In genomic region chr10:43262043-43262901, GRCh38 we compare ENCODE assay signal across 13 cellular contexts.
A peak's percentile ranks its signal among the peaks of the same experiment; 100 is the strongest.
DNase-seq lines count a peak whose midpoint lies in the region.
"Had no signal": no experiment of that assay in that cellular context is flagged by ENCODE, and none has a peak within 500 bp of the region (broad histone marks: within the 10 kb centered on the region; RNA-seq: fewer than 3 reads in every experiment).

No MANE protein-coding gene starts in this region.

- in situ Hi-C loops in KBM-7 (cut with MboI; ENCODE audit: low pct_unique_long_range_greater_than_20kb, low sequenced_read_pairs): no loop called here

- peak; percentile 9 for DNase-seq in AG20443 (ENCODE audit: low spot score)
- peak; percentile 26 for DNase-seq in D341Med (ENCODE audit: low spot score)
- peak; percentile 6 for DNase-seq in NCI-H774 (lab: John Stamatoyannopoulos, UW)
- DNase-seq in islet precursor cell: peak; percentile 53
- no peak for DNase-seq in HK-2 (ENCODE audit: unreplicated experiment)
- no peak for DNase-seq in KBM-7
- DNase-seq in SHP77 treated with DMSO at 0.1 percent for 48 hours (lab: John Stamatoyannopoulos, UW): no peak
- DNase-seq: activated T-cell treated with anti-CD3 and anti-CD28 coated beads, Interleukin-2, amount 50 U/mL, for 1 hour; GOT3; mesenchymal stem cell; psoas muscle; stimulated activated CD4-positive, alpha-beta T cell treated with anti-CD3 and anti-CD28 coated beads, Interleukin-4, amount 100 ng/mL, for 4 hours; stomach had no signal

Comparison
In these comparisons a context has a peak if more than half of its experiments do, and no peak if none do; other contexts are left out.
1. DNase-seq: peak in AG20443 (single experiment), D341Med (single experiment), NCI-H774 (single experiment) and islet precursor cell (single experiment); none in HK-2 (single experiment), KBM-7 (single experiment) and SHP77 treated with DMSO at 0.1 percent for 48 hours (single experiment).